In the genomic region with DNA sequence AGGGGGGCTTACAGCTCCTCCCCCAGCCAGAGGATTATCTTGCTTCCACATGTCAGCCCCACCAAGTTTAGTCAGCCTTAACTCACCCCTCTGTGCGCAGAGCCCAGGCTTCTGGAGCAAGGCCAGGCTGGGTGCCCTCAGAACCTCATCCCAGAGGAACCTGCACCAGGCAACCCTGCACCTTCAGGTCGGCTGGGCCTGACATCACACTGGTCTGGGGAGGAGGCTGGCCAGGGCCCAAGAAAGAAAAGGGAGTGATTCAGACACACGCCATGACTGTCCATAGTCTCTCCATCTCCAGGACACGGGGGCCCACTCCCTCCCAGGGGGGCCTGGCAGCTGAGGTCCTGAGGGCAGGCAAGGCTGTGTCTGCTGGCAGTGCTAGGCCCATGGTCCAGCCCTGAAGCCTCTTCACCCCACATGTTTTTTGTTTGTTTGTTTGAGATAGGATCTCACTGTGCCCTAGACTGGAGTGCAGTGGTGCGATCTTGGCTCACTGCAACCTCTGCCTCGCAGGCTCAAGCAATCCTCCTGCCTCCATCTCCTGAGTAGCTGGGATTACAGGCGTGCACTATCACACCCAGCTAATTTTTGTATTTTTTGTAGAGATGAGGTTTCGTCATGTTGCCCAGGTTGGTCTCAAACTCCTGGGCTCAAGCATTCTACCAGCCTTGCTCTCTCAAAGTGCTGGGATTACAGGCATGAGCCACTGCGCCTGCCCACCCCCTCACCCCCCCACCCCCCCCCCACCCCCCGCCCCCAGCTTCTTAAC, we compare ENCODE assay signal across 7 cellular contexts. TPM values are rescaled to one million over a fixed set of nuclear protein-coding genes. Genes with fewer than 3 reads are reported as not detected.
DNase-seq lines count a peak whose midpoint lies in the region; ATAC-seq, FAIRE-seq and TF ChIP-seq lines count a peak whose summit lies in the region.

No MANE protein-coding gene starts in this region.

- H3K27me3 Mint-ChIP-seq in activated B cell treated with CpG ODN at 0.5 μM for 24 hours, result no peaks in the 10 kb centered on the region

- CTCF ChIA-PET in activated B cell treated with CpG ODN at 0.5 μM for 24 hours (lab: Charles Lee), result interaction anchor here (4.9 to 5.2 kb wide), 2 partner anchors 11 to 17 kb away, joined by 87 to 103 read pairs; a partner anchor contains a TSS

- no peaks in the 10 kb centered on the region for H3K9me3 Mint-ChIP-seq in activated B cell treated with CpG ODN at 0.5 μM for 24 hours
- no peaks in the 10 kb centered on the region for H3K9me3 Mint-ChIP-seq in stimulated activated effector memory CD8-positive, alpha-beta T cell treated with anti-CD3 and anti-CD28 coated beads, Interleukin-12 subunit alpha, Interleukin-12 subunit beta, amount 100 ng/mL, for 72 hours

- peak overlapping the region; percentile 92 for H3K27ac Mint-ChIP-seq in activated B cell treated with CpG ODN at 0.5 μM for 24 hours
- H3K27ac Mint-ChIP-seq in stimulated activated effector memory CD8-positive, alpha-beta T cell treated with anti-CD3 and anti-CD28 coated beads, Interleukin-12 subunit alpha, Interleukin-12 subunit beta, amount 100 ng/mL, for 72 hours, result peak overlapping the region; percentile 93

- DNase-seq in HPDE6-E6E7 (ENCODE audit: extremely low spot score) (peak; percentile 89), activated B cell treated with CpG ODN at 0.5 μM for 24 hours (no peak), glomerular visceral epithelial cell (ENCODE audit: extremely low spot score) (peak; percentile 84), kidney (no peak), NAMALWA (ENCODE audit: low spot score) (no peak), mucosa of gallbladder (ENCODE audit: low spot score) (no peak)
- DNase-seq in stimulated activated effector memory CD8-positive, alpha-beta T cell treated with anti-CD3 and anti-CD28 coated beads, Interleukin-12 subunit alpha, Interleukin-12 subunit beta, amount 100 ng/mL, for 72 hours (ENCODE audit: low spot score in 2 of 2), result no peak

- no peak for ATAC-seq in activated B cell treated with CpG ODN at 0.5 μM for 24 hours (ENCODE audit: low read depth)
- no peak for ATAC-seq in stimulated activated effector memory CD8-positive, alpha-beta T cell treated with anti-CD3 and anti-CD28 coated beads, Interleukin-12 subunit alpha, Interleukin-12 subunit beta, amount 100 ng/mL, for 72 hours

- peak overlapping the region; percentile 24 for H3K4me3 Mint-ChIP-seq in activated B cell treated with CpG ODN at 0.5 μM for 24 hours
- peak overlapping the region; percentile 84 for H3K4me3 Mint-ChIP-seq in stimulated activated effector memory CD8-positive, alpha-beta T cell treated with anti-CD3 and anti-CD28 coated beads, Interleukin-12 subunit alpha, Interleukin-12 subunit beta, amount 100 ng/mL, for 72 hours

- H3K36me3 ChIP-seq in kidney (ENCODE audit: control insufficient read depth in 1 of 2, insufficient read depth in 2 of 2, low read length in 2 of 2), result no peaks in the 10 kb centered on the region

- no peaks in the 10 kb centered on the region for H3K36me3 Mint-ChIP-seq in activated B cell treated with CpG ODN at 0.5 μM for 24 hours (ENCODE audit: low read depth)
- H3K36me3 Mint-ChIP-seq in stimulated activated effector memory CD8-positive, alpha-beta T cell treated with anti-CD3 and anti-CD28 coated beads, Interleukin-12 subunit alpha, Interleukin-12 subunit beta, amount 100 ng/mL, for 72 hours, result peaks cover 57% of the 10 kb centered on the region

- POLR2A ChIA-PET in activated B cell treated with CpG ODN at 0.5 μM for 24 hours (lab: Charles Lee), result interaction anchor here (1.2 to 6.3 kb wide), 4 partner anchors 10 to 354 kb away, joined by 3 to 217 read pairs (median 20); a partner anchor contains a TSS

- TF ChIP-seq CTCF in activated B cell treated with CpG ODN at 0.5 μM for 24 hours (IDR thresholded peaks at IDR 0.05) (no peak), kidney (IDR thresholded peaks at IDR 0.05; ENCODE audit: borderline replicate concordance, extremely low read depth, insufficient read depth) (no peak)

- H3K9me3 ChIP-seq in kidney (ENCODE audit: control insufficient read depth in 1 of 2, low read length in 2 of 2), result no peaks in the 10 kb centered on the region

- no peak overlapping the region for H3K9ac ChIP-seq in kidney (ENCODE audit: low read length in 2 of 2)

- intact Hi-C loops in activated B cell treated with CpG ODN at 0.5 μM for 24 hours (cut with micrococcal nuclease), result loop anchor here (5.0 kb wide), 1 partner anchor 95 kb away; no protein-coding TSS in a partner anchor
- intact Hi-C loops in kidney (cut with DNase I), result no loop called here

- H3K4me1 ChIP-seq in kidney (ENCODE audit: control insufficient read depth in 1 of 2, insufficient read depth in 1 of 2, low read depth in 1 of 2, low read length in 2 of 2), result peaks cover 0 to 27% of the 10 kb centered on the region in 2 donors

- H3K27ac ChIP-seq in kidney (ENCODE audit: low read depth in 2 of 2, low read length in 2 of 2), result peak overlapping the region in 1 of 2 donors; percentile 73

- H3K4me3 ChIP-seq in kidney (ENCODE audit: low read length in 2 of 2), result no peak overlapping the region

- FAIRE-seq in kidney (lab: Jason Lieb, UNC), result no peak

- H3K4me1 Mint-ChIP-seq in activated B cell treated with CpG ODN at 0.5 μM for 24 hours, result peaks cover 80% of the 10 kb centered on the region
- peaks cover 71% of the 10 kb centered on the region for H3K4me1 Mint-ChIP-seq in stimulated activated effector memory CD8-positive, alpha-beta T cell treated with anti-CD3 and anti-CD28 coated beads, Interleukin-12 subunit alpha, Interleukin-12 subunit beta, amount 100 ng/mL, for 72 hours

RNA-seq across cellular contexts. Expression of a gene that starts 11.1 kb away (rescaled TPM):
- total RNA-seq in activated B cell treated with CpG ODN at 0.5 μM for 24 hours, result 108 and 132 TPM in 2 replicates
- 42.5 TPM for total RNA-seq in kidney
- polyA plus RNA-seq in kidney (ENCODE audit: insufficient read depth, low read depth, low replicate concordance), result 14.7 TPM
- total RNA-seq in mucosa of gallbladder, result 47.3 TPM

Comparison
In these comparisons a context has a peak if more than half of its experiments do, and no peak if none do; other contexts are left out.
1. DNase-seq: peak in HPDE6-E6E7 (single experiment) and glomerular visceral epithelial cell (single experiment); none in activated B cell treated with CpG ODN at 0.5 μM for 24 hours (single experiment), stimulated activated effector memory CD8-positive, alpha-beta T cell treated with anti-CD3 and anti-CD28 coated beads, Interleukin-12 subunit alpha, Interleukin-12 subunit beta, amount 100 ng/mL, for 72 hours (0 of 2), kidney (single experiment), NAMALWA (single experiment) and mucosa of gallbladder (single experiment).